8 cellular contexts compared by ENCODE assay signal in genomic region chr17:8186446-8186786, GRCh38. TPM values are rescaled to one million over a fixed set of nuclear protein-coding genes. Genes with fewer than 3 reads are reported as not detected.
A peak's percentile ranks its signal among the peaks of the same experiment; 100 is the strongest.
DNase-seq lines count a peak whose midpoint lies in the region; ATAC-seq and TF ChIP-seq lines count a peak whose summit lies in the region.

No MANE protein-coding gene starts in this region.

- H3K27me3 Mint-ChIP-seq in progenitor cell of endocrine pancreas, result peaks cover 4% of the 10 kb centered on the region
- no peaks in the 10 kb centered on the region for H3K27me3 Mint-ChIP-seq in activated naive CD4-positive, alpha-beta T cell treated with anti-CD3 and anti-CD28 coated beads for 36 hours (ENCODE audit: low read depth)

- no peaks in the 10 kb centered on the region; the same call in 1 of the 2 replicates for H3K36me3 ChIP-seq in DND-41 (ENCODE audit: insufficient read depth, low read length)
- H3K36me3 ChIP-seq in KMS-11 (ENCODE audit: insufficient read depth), result no peaks in the 10 kb centered on the region

- peaks cover 1% of the 10 kb centered on the region for H3K4me1 Mint-ChIP-seq in progenitor cell of endocrine pancreas (ENCODE audit: low read depth)
- peaks cover 11% of the 10 kb centered on the region for H3K4me1 Mint-ChIP-seq in activated naive CD4-positive, alpha-beta T cell treated with anti-CD3 and anti-CD28 coated beads for 36 hours (ENCODE audit: low read depth)

- H3K4me3 ChIP-seq in DND-41 (ENCODE audit: low read depth in 1 of 2, low read length in 2 of 2), result peak overlapping the region; percentile 55 to 80; a peak in 3 of 4 replicates
- no peak overlapping the region for H3K4me3 ChIP-seq in KMS-11 (IDR thresholded peaks at IDR 0.05; ENCODE audit: insufficient read depth, low read depth, low read length)
- peak overlapping the region; percentile 89 for H3K4me3 ChIP-seq in epithelial cell of esophagus (ENCODE audit: low read length)

- H3K27me3 ChIP-seq in DND-41 (ENCODE audit: insufficient read depth, low read length, poor library complexity) (no peaks in the 10 kb centered on the region), KMS-11 (ENCODE audit: insufficient read depth, low read depth) (no peaks in the 10 kb centered on the region)

- H3K4me2 ChIP-seq in DND-41 (ENCODE audit: insufficient read depth, low read length) (peak overlapping the region; percentile 91), KMS-11 (peak overlapping the region; percentile 17; the same call in 1 of the 2 replicates)

- H4K20me1 ChIP-seq in DND-41 (ENCODE audit: insufficient read depth, low read length) (peaks cover 13% of the 10 kb centered on the region), KMS-11 (ENCODE audit: insufficient read depth) (no peaks in the 10 kb centered on the region)

- CTCF ChIA-PET in activated naive CD4-positive, alpha-beta T cell treated with anti-CD3 and anti-CD28 coated beads for 36 hours (lab: Charles Lee), result interaction anchor here (1.2 to 2.4 kb wide), 2 partner anchors 10 to 67 kb away, joined by 3 to 7 read pairs; no protein-coding TSS in a partner anchor

- H3K79me2 ChIP-seq in DND-41 (ENCODE audit: insufficient read depth, low read length) (peaks cover 17% of the 10 kb centered on the region), KMS-11 (ENCODE audit: insufficient read depth, low read depth) (no peaks in the 10 kb centered on the region)

- H3K4me3 Mint-ChIP-seq in progenitor cell of endocrine pancreas (ENCODE audit: low read depth), result no peak overlapping the region
- no peak overlapping the region for H3K4me3 Mint-ChIP-seq in activated naive CD4-positive, alpha-beta T cell treated with anti-CD3 and anti-CD28 coated beads for 36 hours

- intact Hi-C loops in activated naive CD4-positive, alpha-beta T cell treated with anti-CD3 and anti-CD28 coated beads for 36 hours (cut with micrococcal nuclease), result loop anchor here (1.0 to 5.0 kb wide), 3 partner anchors 30 to 299 kb away; partner anchors contain the start of gene CHD3

- no peaks in the 10 kb centered on the region for H3K9me3 ChIP-seq in DND-41 (ENCODE audit: insufficient read depth, low read length, severe bottlenecking)

- H3K36me3 Mint-ChIP-seq in progenitor cell of endocrine pancreas (ENCODE audit: insufficient read depth), result no peaks in the 10 kb centered on the region
- no peaks in the 10 kb centered on the region for H3K36me3 Mint-ChIP-seq in activated naive CD4-positive, alpha-beta T cell treated with anti-CD3 and anti-CD28 coated beads for 36 hours (ENCODE audit: low read depth)

- H3K27ac ChIP-seq in DND-41 (ENCODE audit: low read length), result peak overlapping the region; percentile 99
- peak overlapping the region; percentile 76 for H3K27ac ChIP-seq in KMS-11

- ATAC-seq in DND-41 (ENCODE audit: insufficient read depth, low read depth), result no peak

- peak overlapping the region; percentile 70 for H3K9ac ChIP-seq in DND-41 (ENCODE audit: low read depth, low read length)
- H3K9ac ChIP-seq in KMS-11, result peak overlapping the region; percentile 41; the same call in 1 of the 2 replicates

- DNase-seq in DND-41 (no peak), epithelial cell of esophagus (ENCODE audit: low read depth) (no peak), progenitor cell of endocrine pancreas (ENCODE audit: low spot score, unreplicated experiment) (no peak), mesenteric fat pad (ENCODE audit: low spot score) (no peak), NK-92 (lab: John Stamatoyannopoulos, UW; ENCODE audit: unreplicated experiment) (no peak), hepatic stellate cell (ENCODE audit: low spot score) (no peak)
- no peak for DNase-seq in activated naive CD4-positive, alpha-beta T cell treated with anti-CD3 and anti-CD28 coated beads for 36 hours

- H3K4me1 ChIP-seq in DND-41 (ENCODE audit: insufficient read depth, low read length), result peaks cover 55% of the 10 kb centered on the region
- peaks cover 9% of the 10 kb centered on the region for H3K4me1 ChIP-seq in KMS-11 (ENCODE audit: low read depth, poor library complexity, severe bottlenecking)

- peak overlapping the region; percentile 88 for H2AFZ ChIP-seq in DND-41 (ENCODE audit: low read depth, low read length)
- peak overlapping the region; percentile 87 for H2AFZ ChIP-seq in KMS-11 (ENCODE audit: low read depth)

- TF ChIP-seq CTCF in DND-41 (IDR thresholded peaks at IDR 0.05; ENCODE audit: borderline replicate concordance, extremely low read depth, low read length, poor library complexity, severe bottlenecking) (no peak), KMS-11 (conservative IDR thresholded peaks at IDR 0.05; ENCODE audit: low read depth, low read length) (no peak), epithelial cell of esophagus (IDR thresholded peaks at IDR 0.05; ENCODE audit: insufficient read depth, low read depth, low read length, missing control alignments) (no peak), progenitor cell of endocrine pancreas (IDR thresholded peaks at IDR 0.05; ENCODE audit: unreplicated experiment) (peak; percentile 46)

- no peaks in the 10 kb centered on the region for H3K9me3 Mint-ChIP-seq in progenitor cell of endocrine pancreas (ENCODE audit: low read depth)
- no peaks in the 10 kb centered on the region for H3K9me3 Mint-ChIP-seq in activated naive CD4-positive, alpha-beta T cell treated with anti-CD3 and anti-CD28 coated beads for 36 hours

- H3K27ac Mint-ChIP-seq in progenitor cell of endocrine pancreas, result no peak overlapping the region
- H3K27ac Mint-ChIP-seq in activated naive CD4-positive, alpha-beta T cell treated with anti-CD3 and anti-CD28 coated beads for 36 hours, result no peak overlapping the region

RNA-seq across cellular contexts. Expression of gene BORCS6, which starts 3.6 kb away (rescaled TPM):
- total RNA-seq in progenitor cell of endocrine pancreas (5.2 and 5.3 TPM in 2 replicates), mesenteric fat pad (5.8 TPM)
- 1 to 10 TPM; 4.0 to 4.3 TPM for total RNA-seq in activated naive CD4-positive, alpha-beta T cell treated with anti-CD3 and anti-CD28 coated beads for 36 hours

RNA-seq across cellular contexts. Expression of gene TMEM107, which starts 10.2 kb away (rescaled TPM):
- total RNA-seq in progenitor cell of endocrine pancreas (24.6 and 28.1 TPM in 2 replicates), mesenteric fat pad (16.3 TPM)
- 10 to 100 TPM; 27.6 to 31.5 TPM for total RNA-seq in activated naive CD4-positive, alpha-beta T cell treated with anti-CD3 and anti-CD28 coated beads for 36 hours

RNA-seq across cellular contexts. Expression of gene VAMP2, which starts 23.7 kb away (rescaled TPM):
- total RNA-seq in progenitor cell of endocrine pancreas, result 46.4 and 48.1 TPM in 2 replicates
- 52.4 TPM for total RNA-seq in mesenteric fat pad
- 10 to 100 TPM; 33.3 to 35.8 TPM for total RNA-seq in activated naive CD4-positive, alpha-beta T cell treated with anti-CD3 and anti-CD28 coated beads for 36 hours

RNA-seq across cellular contexts. Expression of gene AURKB, which starts 24.0 kb away (rescaled TPM):
- total RNA-seq in progenitor cell of endocrine pancreas (52.7 and 54.9 TPM in 2 replicates), mesenteric fat pad (not detected)
- 100 to 1,000 TPM; 243 TPM for total RNA-seq in activated naive CD4-positive, alpha-beta T cell treated with anti-CD3 and anti-CD28 coated beads for 36 hours

RNA-seq across cellular contexts. Expression of gene PER1, which starts 34.2 kb away (rescaled TPM):
- total RNA-seq in progenitor cell of endocrine pancreas (37.2 and 40.8 TPM in 2 replicates), mesenteric fat pad (316 TPM)
- total RNA-seq in activated naive CD4-positive, alpha-beta T cell treated with anti-CD3 and anti-CD28 coated beads for 36 hours, result 10 to 100 TPM; 62.2 to 73.3 TPM
